7 cellular contexts compared by ENCODE assay signal in the genomic region with DNA sequence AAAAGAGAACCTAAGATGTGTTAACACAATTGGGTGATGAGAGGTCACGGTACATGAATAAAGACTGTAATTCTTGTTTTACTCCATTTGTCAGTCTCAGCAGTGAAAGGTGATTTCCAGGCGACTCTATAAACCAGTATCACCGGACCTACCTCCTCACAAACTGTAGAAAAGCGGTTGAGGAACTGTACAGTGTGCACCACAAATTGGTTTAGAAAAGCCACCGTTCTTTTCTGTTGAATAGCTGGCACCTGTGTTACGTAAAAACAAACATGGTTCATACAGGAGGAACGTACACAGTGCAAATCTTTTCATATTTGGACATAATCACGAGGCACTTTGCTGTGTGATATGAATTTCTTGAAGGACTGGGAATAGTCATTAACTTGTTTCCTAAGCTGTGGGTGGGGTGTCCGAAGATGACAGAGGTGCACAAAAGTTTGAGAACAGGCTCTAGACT. TPM values are rescaled to one million over a fixed set of nuclear protein-coding genes. Genes with fewer than 3 reads are reported as not detected.
A peak's percentile ranks its signal among the peaks of the same experiment; 100 is the strongest.
DNase-seq lines count a peak whose midpoint lies in the region; FAIRE-seq lines count a peak whose summit lies in the region.

No MANE protein-coding gene starts in this region.

- no peak overlapping the region for H4K8ac ChIP-seq in mesenchymal stem cell (ENCODE audit: low read length)

- H3K4me3 ChIP-seq in mesenchymal stem cell (ENCODE audit: insufficient read depth in 1 of 2, low read depth in 1 of 2, low read length in 2 of 2) (peak overlapping the region; percentile 70 to 96), urinary bladder (ENCODE audit: low read depth, low read length) (peak overlapping the region; percentile 68)

- H3K14ac ChIP-seq in mesenchymal stem cell (ENCODE audit: low read length in 2 of 2): peak overlapping the region in 1 of 2 experiments; percentile 95

- no peaks in the 10 kb centered on the region for H3K27me3 ChIP-seq in mesenchymal stem cell (ENCODE audit: control insufficient read depth in 1 of 2, insufficient read depth in 1 of 2, low read length in 2 of 2)

- peak overlapping the region; percentile 84 for H3K4me2 ChIP-seq in mesenchymal stem cell (ENCODE audit: low read length, poor library complexity, severe bottlenecking)

- H3K18ac ChIP-seq in mesenchymal stem cell (ENCODE audit: low read depth in 1 of 2, low read length in 2 of 2): peak overlapping the region; percentile 67 to 76

- H2AK5ac ChIP-seq in mesenchymal stem cell (ENCODE audit: low read length, severe bottlenecking): no peak overlapping the region

- peak overlapping the region in 1 of 2 experiments; percentile 96 for H3K4ac ChIP-seq in mesenchymal stem cell (ENCODE audit: low read depth in 1 of 2, low read length in 2 of 2)

- peak overlapping the region; percentile 98 for H3K9ac ChIP-seq in mesenchymal stem cell (ENCODE audit: low read length)

- FAIRE-seq in GM18507 (lab: Jason Lieb, UNC): peak; percentile 75

- H3K4me1 ChIP-seq in mesenchymal stem cell (ENCODE audit: control insufficient read depth, insufficient read depth, low read depth, low read length): peaks cover 1% of the 10 kb centered on the region
- no peaks in the 10 kb centered on the region for H3K4me1 ChIP-seq in urinary bladder (ENCODE audit: insufficient read depth)

- DNase-seq in GM18507 (ENCODE audit: extremely low spot score, insufficient read length, low read depth) (no peak), HCEC 1CT (peak; percentile 0), NCI-H748 treated with DMSO at 0.1 percent for 48 hours (lab: John Stamatoyannopoulos, UW) (peak; percentile 9), mesenchymal stem cell (peak; percentile 23), DMS 273 treated with DMSO at 0.1 percent for 48 hours (lab: John Stamatoyannopoulos, UW) (no peak)

- H2BK15ac ChIP-seq in mesenchymal stem cell (ENCODE audit: low read depth, poor library complexity, severe bottlenecking): no peak overlapping the region

- H2BK120ac ChIP-seq in mesenchymal stem cell (ENCODE audit: low read depth, low read length): no peak overlapping the region

- H3K27ac ChIP-seq in cingulate gyrus (ENCODE audit: low read depth, low read length): peak overlapping the region; percentile 76
- H3K27ac ChIP-seq in mesenchymal stem cell (ENCODE audit: low read length, poor library complexity, severe bottlenecking): no peak overlapping the region
- H3K27ac ChIP-seq in urinary bladder (ENCODE audit: low read depth): peak overlapping the region; percentile 68

- H2BK5ac ChIP-seq in mesenchymal stem cell (ENCODE audit: low read depth, low read length, poor library complexity, severe bottlenecking): no peak overlapping the region

- H2BK12ac ChIP-seq in mesenchymal stem cell (ENCODE audit: low read length in 2 of 2): no peak overlapping the region

- H3K36me3 ChIP-seq in mesenchymal stem cell (ENCODE audit: control insufficient read depth in 1 of 2, insufficient read depth in 2 of 2, low read depth in 1 of 2, low read length in 2 of 2) (peaks cover 0 to 43% of the 10 kb centered on the region in 2 experiments), urinary bladder (ENCODE audit: insufficient read depth) (peaks cover 2% of the 10 kb centered on the region)

- H2AFZ ChIP-seq in mesenchymal stem cell (ENCODE audit: low read depth, low read length): peak overlapping the region; percentile 78

- peaks cover 7% of the 10 kb centered on the region for H3K79me1 ChIP-seq in mesenchymal stem cell (replicated peaks; ENCODE audit: low read length, poor library complexity, severe bottlenecking)

- H3K9me3 ChIP-seq in mesenchymal stem cell (ENCODE audit: control insufficient read depth, low read length): no peaks in the 10 kb centered on the region

- no peak overlapping the region for H3K23ac ChIP-seq in mesenchymal stem cell (ENCODE audit: low read length in 2 of 2)

- 77% methylated on average over 8 of the region's 9 CpGs for WGBS in mesenchymal stem cell
- WGBS in urinary bladder: 26% methylated on average over 9 of the region's 9 CpGs

- no peak overlapping the region for H4K91ac ChIP-seq in mesenchymal stem cell (ENCODE audit: low read length)

RNA-seq across cellular contexts. Expression of a gene that starts 0.7 kb away (rescaled TPM):
- 81.2 TPM for polyA plus RNA-seq in mesenchymal stem cell (2013, experiment 1 of 2)
- 80.6 TPM for polyA plus RNA-seq in mesenchymal stem cell (2013, experiment 2 of 2)
- total RNA-seq in urinary bladder: 82.1 TPM
- 70.4 TPM for polyA plus RNA-seq in urinary bladder

RNA-seq across cellular contexts. Expression of a gene that starts 58.8 kb away (rescaled TPM):
- polyA plus RNA-seq in mesenchymal stem cell (2013, experiment 1 of 2): 26.9 TPM
- 27.4 TPM for polyA plus RNA-seq in mesenchymal stem cell (2013, experiment 2 of 2)
- 34.9 TPM for total RNA-seq in urinary bladder
- 22.8 TPM for polyA plus RNA-seq in urinary bladder

RNA-seq across cellular contexts. Expression of a gene that starts 58.9 kb away (rescaled TPM):
- polyA plus RNA-seq in mesenchymal stem cell (2013, experiment 1 of 2): 2.6 TPM
- polyA plus RNA-seq in mesenchymal stem cell (2013, experiment 2 of 2): 2.5 TPM
- total RNA-seq in urinary bladder: 21.4 TPM
- polyA plus RNA-seq in urinary bladder: 1.5 TPM

Comparison
In these comparisons a context has a peak if more than half of its experiments do, and no peak if none do; other contexts are left out.
1. DNase-seq: peak in HCEC 1CT (single experiment), NCI-H748 treated with DMSO at 0.1 percent for 48 hours (single experiment) and mesenchymal stem cell (single experiment); none in GM18507 (single experiment) and DMS 273 treated with DMSO at 0.1 percent for 48 hours (single experiment).